In the genomic region with DNA sequence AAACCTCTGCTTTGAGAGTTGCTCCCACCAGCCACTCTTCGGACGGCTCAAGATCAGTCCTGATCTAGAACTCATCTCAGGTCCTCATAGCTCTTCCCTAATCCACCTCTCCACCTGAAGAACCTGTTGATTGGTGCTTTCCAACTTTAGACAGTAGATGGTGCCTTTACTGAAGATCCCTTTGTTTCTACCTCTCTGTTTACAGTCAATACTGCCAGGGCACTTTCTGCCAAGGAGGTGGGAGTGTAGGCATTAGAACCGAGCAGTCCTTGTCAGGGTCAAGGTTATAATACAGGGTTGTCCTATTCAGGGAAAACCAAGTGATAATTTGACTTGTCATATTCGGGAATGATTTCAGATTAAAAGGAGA, we compare ENCODE assay signal across 9 cellular contexts. TPM values are rescaled to one million over a fixed set of nuclear protein-coding genes. Genes with fewer than 3 reads are reported as not detected.
A peak's percentile ranks its signal among the peaks of the same experiment; 100 is the strongest.
DNase-seq lines count a peak whose midpoint lies in the region; ATAC-seq, FAIRE-seq and TF ChIP-seq lines count a peak whose summit lies in the region.
"Had no signal": no experiment of that assay in that cellular context is flagged by ENCODE, and none has a peak within 500 bp of the region (broad histone marks: within the 10 kb centered on the region; RNA-seq: fewer than 3 reads in every experiment).

No MANE protein-coding gene starts in this region.

- no peaks in the 10 kb centered on the region for H3K9me1 ChIP-seq in K562 (ENCODE audit: control insufficient read depth, insufficient read depth, low read length)

- no peak overlapping the region for H3K4me2 ChIP-seq in K562 (ENCODE audit: insufficient read depth, low read length)

- POLR2A ChIA-PET in K562 (lab: Yijun Ruan, JAX), result interaction anchor here (1.0 kb wide), 1 partner anchor 8 kb away, joined by 3 read pairs; no protein-coding TSS in a partner anchor

- TF ChIP-seq POLR2A in K562 (conservative IDR thresholded peaks at IDR 0.05) (no peak), suprapubic skin (IDR thresholded peaks at IDR 0.05) (no peak)

- peaks cover 0 to 11% of the 10 kb centered on the region in 2 experiments; a peak in 2 of 5 replicates for H3K4me1 ChIP-seq in K562 (replicated peaks in 1 of 2; ENCODE audit: control insufficient read depth in 2 of 2, insufficient read depth in 2 of 2, low read length in 2 of 2)
- H3K4me1 ChIP-seq in suprapubic skin, result peaks cover 26% of the 10 kb centered on the region

- intact Hi-C loops in K562 (cut with micrococcal nuclease), result no loop called here

- in situ Hi-C loops in K562 (cut with MboI), result no loop called here

- no peak overlapping the region for H3K9ac ChIP-seq in K562 (ENCODE audit: insufficient read depth in 1 of 2, low read depth in 2 of 2, low read length in 2 of 2)

- H3K36me3 ChIP-seq in K562 (ENCODE audit: control insufficient read depth, insufficient read depth, low read length) (no peaks in the 10 kb centered on the region), kidney epithelial cell (ENCODE audit: control insufficient read depth, insufficient read depth, low read length) (no peaks in the 10 kb centered on the region), suprapubic skin (no peaks in the 10 kb centered on the region)

- H3K9me3 Mint-ChIP-seq in T-helper 2 cell treated with Interferon-gamma antibody and Interleukin-4, amounts not matched to agents 5 μg/mL and 100 μg/mL, for 36 hours, result no peaks in the 10 kb centered on the region

- H2AFZ ChIP-seq in K562 (ENCODE audit: low read depth, low read length), result no peak overlapping the region

- ATAC-seq in K562 (no peak), GM19328 (IDR thresholded peaks at IDR 0.05; ENCODE audit: unreplicated experiment) (no peak)

- H3K4me1 Mint-ChIP-seq in T-helper 2 cell treated with Interferon-gamma antibody and Interleukin-4, amounts not matched to agents 5 μg/mL and 100 μg/mL, for 36 hours (ENCODE audit: low read depth), result peaks cover 3% of the 10 kb centered on the region

- H3K27ac ChIP-seq in K562 (ENCODE audit: extremely low read depth, low read depth, low read length) (no peak overlapping the region), suprapubic skin (peak overlapping the region; percentile 85)
- H3K27ac ChIP-seq: HL-60 had no signal

- DNase-seq in T-helper 2 cell treated with Interferon-gamma antibody and Interleukin-4, amounts not matched to agents 5 μg/mL and 100 μg/mL, for 36 hours (ENCODE audit: low spot score), result no peak
- DNase-seq in T-helper 2 cell, result no peak
- no peak for DNase-seq in K562 (ENCODE audit: extremely low read depth in 1 of 4, low spot score in 3 of 4)
- DNase-seq in kidney epithelial cell (ENCODE audit: low read depth), result no peak
- DNase-seq in suprapubic skin (ENCODE audit: low spot score in 2 of 2), result no peak
- DNase-seq in stimulated activated naive CD4-positive, alpha-beta T cell treated with Interleukin-2 at 50 U/mL for 16 hours (lab: John Stamatoyannopoulos, UW), result no peak
- DNase-seq in islet precursor cell, result no peak

- TF ChIP-seq CTCF in K562 (IDR thresholded peaks at IDR 0.05 in 2 of 3, conservative IDR thresholded peaks at IDR 0.05 in 1 of 3; ENCODE audit: insufficient read depth in 2 of 3, low read depth in 1 of 3, low read length in 3 of 3) (no peak), kidney epithelial cell (IDR thresholded peaks at IDR 0.05; ENCODE audit: insufficient read depth, low read length, poor library complexity, severe bottlenecking) (peak; percentile 22), suprapubic skin (IDR thresholded peaks at IDR 0.05) (no peak)

- WGBS in K562 (ENCODE audit: insufficient coverage, low coverage, missing lambda C conversion rate), result 7% methylated on average over 4 of the region's 4 CpGs
- 49% methylated on average over 4 of the region's 4 CpGs for WGBS in suprapubic skin

- H3K9me3 ChIP-seq in K562 (replicated peaks; ENCODE audit: control insufficient read depth, insufficient read depth, low read depth, low read length) (no peaks in the 10 kb centered on the region), suprapubic skin (no peaks in the 10 kb centered on the region)

- no peaks in the 10 kb centered on the region for H3K79me2 ChIP-seq in K562 (ENCODE audit: control insufficient read depth, insufficient read depth, low read length)

- no TSS peak for BruUV-seq in K562 (replicated peaks; lab: Mats Ljungman, UMichigan)

- no peak overlapping the region for H3K27ac Mint-ChIP-seq in T-helper 2 cell treated with Interferon-gamma antibody and Interleukin-4, amounts not matched to agents 5 μg/mL and 100 μg/mL, for 36 hours

- no peak for FAIRE-seq in K562 (lab: Jason Lieb, UNC)

- H4K20me1 ChIP-seq in K562 (replicated peaks; ENCODE audit: control insufficient read depth, insufficient read depth, low read length), result peaks cover 8% of the 10 kb centered on the region; the same call in 1 of the 2 replicates

- no peaks in the 10 kb centered on the region for H3K36me3 Mint-ChIP-seq in T-helper 2 cell treated with Interferon-gamma antibody and Interleukin-4, amounts not matched to agents 5 μg/mL and 100 μg/mL, for 36 hours (ENCODE audit: low read depth)

- peak overlapping the region; percentile 41 for H3K4me3 Mint-ChIP-seq in T-helper 2 cell treated with Interferon-gamma antibody and Interleukin-4, amounts not matched to agents 5 μg/mL and 100 μg/mL, for 36 hours

- CTCF ChIA-PET in K562 (lab: Yijun Ruan, JAX; ENCODE audit: low intra/inter-chr PET ratio), result no interaction called here

- peaks cover 59% of the 10 kb centered on the region for H3K27me3 Mint-ChIP-seq in T-helper 2 cell treated with Interferon-gamma antibody and Interleukin-4, amounts not matched to agents 5 μg/mL and 100 μg/mL, for 36 hours (ENCODE audit: low read depth)

- TF ChIP-seq EP300 in K562 (IDR thresholded peaks at IDR 0.05; ENCODE audit: low read length) (no peak), suprapubic skin (IDR thresholded peaks at IDR 0.05) (no peak)

- TF ChIP-seq RAD21 in K562 (CRISPR knock-in tag; conservative IDR thresholded peaks at IDR 0.05 in 1 of 2, IDR thresholded peaks at IDR 0.05 in 1 of 2), result no peak

- no peak overlapping the region for H3K4me3 ChIP-seq in K562
- H3K4me3 ChIP-seq in kidney epithelial cell (ENCODE audit: low read depth, low read length), result peak overlapping the region; percentile 74
- peak overlapping the region; percentile 70 for H3K4me3 ChIP-seq in suprapubic skin

- peaks cover 53 to 70% of the 10 kb centered on the region in 2 experiments for H3K27me3 ChIP-seq in K562 (ENCODE audit: control insufficient read depth in 2 of 2, insufficient read depth in 2 of 2, low read length in 2 of 2)
- H3K27me3 ChIP-seq in kidney epithelial cell (ENCODE audit: control insufficient read depth, insufficient read depth, low read length), result no peaks in the 10 kb centered on the region
- H3K27me3 ChIP-seq in suprapubic skin, result peaks cover 10% of the 10 kb centered on the region

TF ChIP-seq in K562, 482 proteins besides CTCF, POLR2A, EP300 and RAD21:
- TF ChIP-seq HDGF (IDR thresholded peaks at IDR 0.05), result no peak
- peak; percentile 74 for TF ChIP-seq CBX2 (IDR thresholded peaks at IDR 0.05; ENCODE audit: insufficient read depth, low read length, poor library complexity, severe bottlenecking)
TF ChIP-seq in K562: peak in this region for 1.

RNA-seq across cellular contexts. Expression of gene CGNL1, which starts 1.2 kb away (rescaled TPM):
- not detected in 2 replicates for total RNA-seq in K562 (2011; cell fraction: chromatin; rRNA removed; ENCODE audit: low replicate concordance)
- total RNA-seq in K562 (2011; cell fraction: nucleolus; rRNA removed), result not detected in 2 replicates
- not detected in 2 replicates for total RNA-seq in K562 (2011; cell fraction: nucleoplasm; rRNA removed)
- total RNA-seq in K562 (2014; rRNA removed) (not detected in 2 replicates), K562 (2014; rRNA removed; fragmentation: Illumina TruSeq; extraction: Trizol) (not detected in 2 replicates), K562 (2015; rRNA removed; fragmentation: Illumina TruSeq; extraction: Trizol) (not detected in 2 replicates), K562 (2021) (0.07 and 0.18 TPM in 2 replicates), kidney epithelial cell (2.1 and 2.8 TPM in 2 replicates), suprapubic skin (10 to 100 TPM in 3 of 4 donors, 1 to 10 TPM in 1; 7.1 to 27.0 (median 14.2) TPM)
- polyA plus RNA-seq in K562 (2011; rRNA removed) (not detected in 2 replicates), K562 (2014; fragmentation: Illumina TruSeq; extraction: Trizol) (0.01 TPM in 1 of 2 replicates, not detected in the other), K562 (2014; fragmentation: Nextera tagmentation; extraction: Ambion mirVana) (not detected), K562 (2014; rRNA removed) (not detected in 2 replicates)
- polyA plus RNA-seq in K562 (2011; cell fraction: cytosol; rRNA removed), result not detected in 2 replicates
- polyA plus RNA-seq in K562 (2011; cell fraction: nucleus; rRNA removed), result 0.01 TPM in 1 of 2 replicates, not detected in the other
- polyA plus RNA-seq in K562 (2012), result 0.01 TPM in 1 of 2 replicates, not detected in the other
- polyA minus RNA-seq in K562 (2011; rRNA and poly(A)+ RNA removed), result not detected in 2 replicates
- not detected in 2 replicates for polyA minus RNA-seq in K562 (2011; cell fraction: cytosol; rRNA and poly(A)+ RNA removed)
- not detected in 2 replicates for polyA minus RNA-seq in K562 (2011; cell fraction: nucleus; rRNA and poly(A)+ RNA removed)
